1 cellular context compared by ENCODE assay signal in genomic region chr2:224997802-224998201, GRCh38.
TF ChIP-seq lines count a peak whose summit lies in the region.

No MANE protein-coding gene starts in this region.

TF ChIP-seq in GM23338, 12 proteins besides CTCF, POLR2A, EP300 and RAD21:
- TF ChIP-seq ZNF462 (CRISPR knock-in tag; IDR thresholded peaks at IDR 0.05) (no peak), ZNF114 (CRISPR knock-in tag; IDR thresholded peaks at IDR 0.05) (no peak), EZH2phosphoT487 (IDR thresholded peaks at IDR 0.05; ENCODE audit: unreplicated experiment) (no peak), REST (IDR thresholded peaks at IDR 0.05; ENCODE audit: unreplicated experiment) (no peak), CREB1 (CRISPR knock-in tag; IDR thresholded peaks at IDR 0.05; ENCODE audit: low read depth) (no peak), JUNB (IDR thresholded peaks at IDR 0.05; ENCODE audit: unreplicated experiment) (no peak), EZH2 (IDR thresholded peaks at IDR 0.05; ENCODE audit: low read depth, unreplicated experiment) (no peak)
